1 cellular context compared by ENCODE assay signal in the genomic region with DNA sequence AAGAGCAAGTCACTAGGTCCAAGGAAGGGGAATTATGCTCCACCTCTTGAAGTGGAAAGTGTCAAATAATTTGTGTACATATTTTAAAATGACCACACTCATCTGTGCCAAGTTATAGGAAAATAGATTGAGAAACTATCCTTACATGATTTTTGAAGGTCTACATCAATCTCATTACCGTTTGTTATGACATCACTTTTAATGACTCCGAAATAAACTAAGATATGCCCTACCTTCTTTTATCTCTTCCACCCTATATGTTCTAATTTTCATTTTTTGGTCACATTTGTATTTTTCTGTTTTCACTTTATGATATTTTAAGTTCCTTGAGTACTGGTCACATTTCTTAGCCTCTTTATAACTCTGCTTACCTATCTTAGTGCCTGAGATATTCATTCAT.
TF ChIP-seq lines count a peak whose summit lies in the region.

No MANE protein-coding gene starts in this region.

TF ChIP-seq in GM23338, 12 proteins besides CTCF, POLR2A, EP300 and RAD21 (continued from another document):
- TF ChIP-seq EZH2 (IDR thresholded peaks at IDR 0.05; ENCODE audit: low read depth, unreplicated experiment) = no peak
- no peak for TF ChIP-seq ZNF331 (CRISPR knock-in tag; IDR thresholded peaks at IDR 0.05; ENCODE audit: low read depth)
